In genomic region chr14:24051789-24052655, GRCh38 we compare ENCODE assay signal across 8 cellular contexts. TPM values are rescaled to one million over a fixed set of nuclear protein-coding genes. Genes with fewer than 3 reads are reported as not detected.
DNase-seq lines count a peak whose midpoint lies in the region; ATAC-seq and TF ChIP-seq lines count a peak whose summit lies in the region.

Gene CARMIL3, plus strand, starts transcription at chr14:24052009. Its CDS starts 145 bp downstream, at chr14:24052154.

- H3K79me2 ChIP-seq in ACC112 (ENCODE audit: control insufficient read depth, insufficient read depth, low read length, unreplicated experiment), result no peaks in the 10 kb centered on the region

- H3K36me3 ChIP-seq in ACC112 (ENCODE audit: insufficient read depth, low read length) (no peaks in the 10 kb centered on the region), right lobe of liver (no peaks in the 10 kb centered on the region)

- DNase-seq in NCI-H2227 treated with DMSO at 0.1 percent for 48 hours (lab: John Stamatoyannopoulos, UW) (peak; percentile 76), dermis microvascular lymphatic vessel endothelial cell (ENCODE audit: low read depth in 2 of 2) (peak; percentile 4 to 57), right lobe of liver (peak; percentile 61 to 77 (median 67))
- peak; percentile 62 for DNase-seq in activated CD4-positive, alpha-beta T cell treated with anti-CD3 and anti-CD28 coated beads for 48 hours
- peak; percentile 37 to 53 for DNase-seq in stimulated activated CD4-positive, alpha-beta T cell treated with anti-CD3 and anti-CD28 coated beads, Interleukin-4, amount 100 ng/mL, for 48 hours (ENCODE audit: low read depth in 2 of 2)

- H3K9me3 ChIP-seq in right lobe of liver, result no peaks in the 10 kb centered on the region

- WGBS in right lobe of liver (ENCODE audit: insufficient coverage, low coverage, low lambda C conversion rate, missing lambda C conversion rate), result 5% methylated on average over 4 of the region's 92 CpGs

- peak in 2 of 4 donors; percentile 3 to 5 for TF ChIP-seq CTCF in right lobe of liver (IDR thresholded peaks at IDR 0.05)

- peaks cover 78% of the 10 kb centered on the region for H3K27me3 ChIP-seq in ACC112 (ENCODE audit: insufficient read depth, low read length)
- H3K27me3 ChIP-seq in right lobe of liver, result no peaks in the 10 kb centered on the region

- H3K4me3 ChIP-seq in ACC112 (ENCODE audit: low read depth, low read length) (peak within 1 kb of the TSS; percentile 83), right lobe of liver (peak within 1 kb of the TSS; percentile 38 to 63 (median 62))

- no peak within 1 kb of the TSS for H3K27ac ChIP-seq in ACC112 (ENCODE audit: low read depth, low read length)
- H3K27ac ChIP-seq in right lobe of liver, result peak within 1 kb of the TSS in 1 of 3 donors; percentile 39

- peak; percentile 78 for ATAC-seq in GM18511 (IDR thresholded peaks at IDR 0.05; ENCODE audit: unreplicated experiment)
- peak; percentile 59 for ATAC-seq in HG03025 (IDR thresholded peaks at IDR 0.05; ENCODE audit: low FRiP score, unreplicated experiment)
- peak; percentile 79 to 92 (median 88) for ATAC-seq in right lobe of liver

- peak within 1 kb of the TSS; percentile 92 for H2AFZ ChIP-seq in ACC112 (ENCODE audit: low read length, unreplicated experiment)

- TF ChIP-seq POLR2A in right lobe of liver (IDR thresholded peaks at IDR 0.05), result peak; percentile 21

- H3K4me1 ChIP-seq in ACC112 (ENCODE audit: control insufficient read depth, insufficient read depth, low read length, unreplicated experiment) (peaks cover 8% of the 10 kb centered on the region), right lobe of liver (peaks cover 0 to 14% (median 2%) of the 10 kb centered on the region in 4 donors)

- intact Hi-C loops in right lobe of liver (cut with DNase I), result no loop called here

RNA-seq across cellular contexts. Expression of gene CARMIL3, which starts in this region (rescaled TPM):
- under 0.01 TPM in 2 replicates for total RNA-seq in dermis microvascular lymphatic vessel endothelial cell
- 1 to 10 TPM in 1 of 6 experiments, under 1 TPM in 5; 0.18 to 1.9 (median 0.29) TPM for total RNA-seq in right lobe of liver

Comparison
In these comparisons a context has a peak if more than half of its experiments do, and no peak if none do; other contexts are left out.
1. Peak in DNase-seq in dermis microvascular lymphatic vessel endothelial cell; RNA of the gene not detected or under 1 TPM.